In the genomic region with DNA sequence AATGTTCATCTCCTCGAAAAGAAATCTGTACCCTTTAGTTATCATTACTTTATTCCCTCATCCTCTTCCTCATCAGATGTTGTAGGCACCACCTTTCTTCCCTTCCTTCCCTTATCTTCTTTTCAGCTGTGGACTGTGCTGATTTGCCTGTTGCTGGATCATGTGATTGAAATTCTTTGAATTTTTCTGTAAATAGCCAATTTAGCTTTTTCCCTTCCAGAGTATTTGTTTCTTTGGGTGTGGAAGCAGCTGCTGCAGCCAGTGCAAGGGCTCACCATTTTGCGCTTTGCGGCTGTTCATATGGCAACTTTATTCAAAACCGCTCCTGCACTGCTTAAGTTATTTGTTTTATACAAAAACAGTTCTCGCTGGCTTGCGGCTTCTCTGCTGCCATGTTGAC, we compare ENCODE assay signal across 21 cellular contexts.
"Had no signal": no experiment of that assay in that cellular context is flagged by ENCODE, and none has a peak within 500 bp of the region (broad histone marks: within the 10 kb centered on the region; RNA-seq: fewer than 3 reads in every experiment).

No MANE protein-coding gene starts in this region.

- H3K4me1 ChIP-seq: tibial artery had no signal

- H3K27me3 Mint-ChIP-seq: activated B cell treated with CpG ODN at 0.5 μM for 24 hours; activated CD4-positive, alpha-beta memory T cell treated with anti-CD3 and anti-CD28 coated beads for 36 hours; activated naive CD8-positive, alpha-beta T cell; effector memory CD8-positive, alpha-beta T cell had no signal

- H3K9me3 ChIP-seq: sigmoid colon, tibial artery had no signal

- H3K36me3 ChIP-seq: sigmoid colon, tibial artery had no signal

- H3K4me3 Mint-ChIP-seq: activated B cell treated with CpG ODN at 0.5 μM for 24 hours; activated CD4-positive, alpha-beta memory T cell treated with anti-CD3 and anti-CD28 coated beads for 36 hours; activated naive CD8-positive, alpha-beta T cell; activated T-helper 1 cell treated with anti-CD3 and anti-CD28 coated beads, Interleukin-12 subunit alpha, Interleukin-12 subunit beta, Interleukin-2, Interleukin-4 antibody, amounts not matched to agents 30 ng/mL and 10 ng/mL and 1 ng/mL, durations not matched to agents 14 hours and 24 hours and 36 hours; effector memory CD8-positive, alpha-beta T cell; T-helper 2 cell treated with Interferon-gamma antibody and Interleukin-4, amounts not matched to agents 5 μg/mL and 100 μg/mL, for 36 hours had no signal

- H3K27ac Mint-ChIP-seq: activated B cell treated with CpG ODN at 0.5 μM for 24 hours; activated CD4-positive, alpha-beta memory T cell treated with anti-CD3 and anti-CD28 coated beads for 36 hours; activated naive CD8-positive, alpha-beta T cell; activated T-helper 1 cell treated with anti-CD3 and anti-CD28 coated beads, Interleukin-12 subunit alpha, Interleukin-12 subunit beta, Interleukin-2, Interleukin-4 antibody, amounts not matched to agents 30 ng/mL and 10 ng/mL and 1 ng/mL, durations not matched to agents 14 hours and 24 hours and 36 hours; effector memory CD8-positive, alpha-beta T cell; T-helper 2 cell treated with Interferon-gamma antibody and Interleukin-4, amounts not matched to agents 5 μg/mL and 100 μg/mL, for 36 hours had no signal

- H3K27ac ChIP-seq: sigmoid colon, tibial artery had no signal

- DNase-seq: activated B cell treated with CpG ODN at 0.5 μM for 24 hours; activated CD4-positive, alpha-beta memory T cell treated with anti-CD3 and anti-CD28 coated beads for 36 hours; activated CD4-positive, alpha-beta T cell treated with anti-CD3 and anti-CD28 coated beads for 4 hours; activated T-cell treated with anti-CD3 and anti-CD28 coated beads for 4 hours; dermis blood vessel endothelial cell; effector memory CD8-positive, alpha-beta T cell; foreskin fibroblast; hippocampal formation; occipital lobe; posterior cingulate gyrus; sigmoid colon; stimulated activated CD4-positive, alpha-beta T cell treated with anti-CD3 and anti-CD28 coated beads, Interleukin-12 subunit alpha, Interleukin-12 subunit beta, amount 100 ng/mL, for 4 hours; stimulated activated CD4-positive, alpha-beta T cell treated with anti-CD3 and anti-CD28 coated beads, Interleukin-2, amount 100 ng/mL, for 24 hours; stimulated activated naive CD8-positive, alpha-beta T cell treated with anti-CD3 and anti-CD28 coated beads, Interleukin-15, Interleukin-2, amounts not matched to agents 100 U/mL and 50 U/mL, for 24 hours; substantia nigra; tibial artery had no signal

- H3K4me3 ChIP-seq: lung, sigmoid colon, tibial artery had no signal

- H3K36me3 Mint-ChIP-seq: activated CD4-positive, alpha-beta memory T cell treated with anti-CD3 and anti-CD28 coated beads for 36 hours; activated naive CD8-positive, alpha-beta T cell had no signal

- H3K27me3 ChIP-seq: sigmoid colon, tibial artery had no signal

- H3K9me3 Mint-ChIP-seq: activated B cell treated with CpG ODN at 0.5 μM for 24 hours; activated CD4-positive, alpha-beta memory T cell treated with anti-CD3 and anti-CD28 coated beads for 36 hours; activated T-helper 1 cell treated with anti-CD3 and anti-CD28 coated beads, Interleukin-12 subunit alpha, Interleukin-12 subunit beta, Interleukin-2, Interleukin-4 antibody, amounts not matched to agents 30 ng/mL and 10 ng/mL and 1 ng/mL, durations not matched to agents 14 hours and 24 hours and 36 hours; effector memory CD8-positive, alpha-beta T cell; T-helper 2 cell treated with Interferon-gamma antibody and Interleukin-4, amounts not matched to agents 5 μg/mL and 100 μg/mL, for 36 hours had no signal

- ATAC-seq: effector memory CD8-positive, alpha-beta T cell; left lobe of liver; stimulated activated naive CD8-positive, alpha-beta T cell treated with anti-CD3 and anti-CD28 coated beads, Interleukin-15, Interleukin-2, amounts not matched to agents 100 U/mL and 50 U/mL, for 24 hours had no signal
